In the genomic region with DNA sequence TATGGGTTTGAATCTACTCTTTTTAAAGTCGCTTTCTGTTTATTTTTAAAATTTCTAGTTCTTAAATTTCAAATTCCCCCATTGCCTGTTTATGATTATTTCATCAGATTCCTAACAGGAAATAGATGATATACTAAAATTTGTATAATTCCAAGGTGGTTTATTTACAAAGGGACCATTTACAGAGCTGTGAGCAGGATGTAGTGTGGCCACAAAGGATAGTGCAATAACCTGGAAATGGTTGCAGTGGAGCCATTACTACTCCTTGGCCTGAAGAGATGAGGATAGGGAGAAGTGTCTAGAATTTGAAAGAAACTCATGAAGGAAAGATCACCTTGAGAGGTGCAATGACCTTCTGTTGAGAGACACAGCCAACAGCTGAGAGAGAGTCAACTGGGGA, we compare ENCODE assay signal across 8 cellular contexts.
"Had no signal": no experiment of that assay in that cellular context is flagged by ENCODE, and none has a peak within 500 bp of the region (broad histone marks: within the 10 kb centered on the region; RNA-seq: fewer than 3 reads in every experiment).

No MANE protein-coding gene starts in this region.

- H3K9me3 Mint-ChIP-seq: HFFc6, IgD-negative memory B cell had no signal

- H3K36me3 Mint-ChIP-seq: IgD-negative memory B cell had no signal

- FAIRE-seq: HTR-8/SVneo had no signal

- ATAC-seq: HCT116 had no signal

- H3K27ac Mint-ChIP-seq: HFFc6, IgD-negative memory B cell had no signal

- H3K4me3 ChIP-seq: HAP-1 had no signal

- DNase-seq: GOT3, H7, HFFc6, KG1 had no signal

- H3K9me3 ChIP-seq: HAP-1 had no signal

- H3K4me3 Mint-ChIP-seq: HFFc6, IgD-negative memory B cell had no signal

- H3K36me3 ChIP-seq: HAP-1 had no signal
